In genomic region chr6:21846541-21847451, GRCh38 we compare ENCODE assay signal across 8 cellular contexts.
A peak's percentile ranks its signal among the peaks of the same experiment; 100 is the strongest.
DNase-seq lines count a peak whose midpoint lies in the region; ATAC-seq, FAIRE-seq and TF ChIP-seq lines count a peak whose summit lies in the region.

No MANE protein-coding gene starts in this region.

- TF ChIP-seq RAD21 in HepG2 (CRISPR knock-in tag; IDR thresholded peaks at IDR 0.05), result no peak

- FAIRE-seq in HepG2 (lab: Jason Lieb, UNC), result peak; percentile 12

- H3K9ac ChIP-seq in HepG2 (ENCODE audit: insufficient read depth, low read depth, low read length) (no peak overlapping the region), MM.1S (ENCODE audit: low read length) (no peak overlapping the region)

- CTCF ChIA-PET in OCI-LY7 (lab: Charles Lee; ENCODE audit: unreplicated experiment) (no interaction called here), HepG2 (lab: Yijun Ruan, JAX; ENCODE audit: low intra/inter-chr PET ratio, low total read pairs) (no interaction called here)

- H3K27me3 ChIP-seq in HepG2 (ENCODE audit: control insufficient read depth in 1 of 2, insufficient read depth in 2 of 2, low read length in 2 of 2), result no peaks in the 10 kb centered on the region
- H3K27me3 ChIP-seq in MM.1S (replicated peaks; ENCODE audit: insufficient read depth, low read length), result no peaks in the 10 kb centered on the region

- H3K4me2 ChIP-seq in OCI-LY7 (ENCODE audit: low read length) (peak overlapping the region; percentile 34), HepG2 (ENCODE audit: low read depth, low read length) (peak overlapping the region; percentile 40), MM.1S (ENCODE audit: low read depth, low read length) (no peak overlapping the region)

- DNase-seq in HuH-7 (ENCODE audit: low spot score), result peak; percentile 53
- peak; percentile 66 for DNase-seq in OCI-LY7 (ENCODE audit: low spot score)
- DNase-seq in HepG2 (ENCODE audit: low spot score), result peak; percentile 25
- no peak for DNase-seq in MM.1S
- no peak for DNase-seq in middle frontal gyrus (ENCODE audit: extremely low spot score, low spot score)
- no peak for DNase-seq in NK-92 (lab: John Stamatoyannopoulos, UW; ENCODE audit: unreplicated experiment)

- H3F3A ChIP-seq in MM.1S (ENCODE audit: insufficient read depth, low read length), result no peaks in the 10 kb centered on the region

- in situ Hi-C loops in HepG2 (cut with HindIII; ENCODE audit: extremely low pct_ligation_motif_present, low pct_unique_long_range_greater_than_20kb), result no loop called here

- BruUV-seq in OCI-LY7 (replicated peaks; lab: Mats Ljungman, UMichigan) (no TSS peak), HepG2 (replicated peaks; lab: Mats Ljungman, UMichigan) (no TSS peak)

- TF ChIP-seq POLR2A in HepG2 (IDR thresholded peaks at IDR 0.05; ENCODE audit: insufficient read depth in 1 of 2, low read depth in 2 of 2, low read length in 2 of 2), result no peak

- H2AFZ ChIP-seq in OCI-LY7 (ENCODE audit: low read length) (peak overlapping the region; percentile 93), HepG2 (ENCODE audit: low read length) (no peak overlapping the region), MM.1S (ENCODE audit: low read length) (no peak overlapping the region)

- H3K9me2 ChIP-seq in OCI-LY7 (ENCODE audit: insufficient read depth, low read length) (no peaks in the 10 kb centered on the region), MM.1S (replicated peaks; ENCODE audit: insufficient read depth, low read length) (no peaks in the 10 kb centered on the region)

- TF ChIP-seq CTCF in OCI-LY7 (conservative IDR thresholded peaks at IDR 0.05; ENCODE audit: low read length), result no peak
- no peak for TF ChIP-seq CTCF in HepG2 (CRISPR knock-in tag; IDR thresholded peaks at IDR 0.05)
- TF ChIP-seq CTCF in MM.1S (IDR thresholded peaks at IDR 0.05; ENCODE audit: low read length), result no peak

- no peaks in the 10 kb centered on the region for H4K20me1 ChIP-seq in OCI-LY7 (ENCODE audit: insufficient read depth, low read length)
- H4K20me1 ChIP-seq in HepG2 (ENCODE audit: insufficient read depth, low read length), result no peaks in the 10 kb centered on the region
- H4K20me1 ChIP-seq in MM.1S (ENCODE audit: insufficient read depth, low read length), result no peaks in the 10 kb centered on the region

- peak; percentile 70 for ATAC-seq in GM19023 (IDR thresholded peaks at IDR 0.05; ENCODE audit: unreplicated experiment)
- peak; percentile 72 for ATAC-seq in HepG2
- ATAC-seq in GM21390 (IDR thresholded peaks at IDR 0.05; ENCODE audit: unreplicated experiment), result no peak

- H3K36me3 ChIP-seq in OCI-LY7 (ENCODE audit: insufficient read depth, low read length) (no peaks in the 10 kb centered on the region), HepG2 (replicated peaks in 1 of 2; ENCODE audit: control insufficient read depth in 1 of 2, insufficient read depth in 2 of 2, low read length in 2 of 2) (no peaks in the 10 kb centered on the region), MM.1S (replicated peaks; ENCODE audit: insufficient read depth, low read length) (no peaks in the 10 kb centered on the region)

- 25% methylated on average over 12 of the region's 12 CpGs for WGBS in HepG2 (ENCODE audit: low lambda C conversion rate)

- no peaks in the 10 kb centered on the region for H3K9me3 ChIP-seq in OCI-LY7 (ENCODE audit: low read length)
- H3K9me3 ChIP-seq in HepG2 (ENCODE audit: low read length), result no peaks in the 10 kb centered on the region
- no peaks in the 10 kb centered on the region for H3K9me3 ChIP-seq in MM.1S (replicated peaks; ENCODE audit: insufficient read depth, low read length)

- H3K79me2 ChIP-seq in OCI-LY7 (ENCODE audit: insufficient read depth, low read depth, low read length), result no peaks in the 10 kb centered on the region
- H3K79me2 ChIP-seq in HepG2 (ENCODE audit: insufficient read depth, low read length), result no peaks in the 10 kb centered on the region
- no peaks in the 10 kb centered on the region for H3K79me2 ChIP-seq in MM.1S (ENCODE audit: low read length)

- intact Hi-C loops in OCI-LY7 (cut with micrococcal nuclease; ENCODE audit: unreplicated experiment) (no loop called here), HepG2 (cut with micrococcal nuclease; ENCODE audit: unreplicated experiment) (no loop called here)

- H3K4me3 ChIP-seq in OCI-LY7 (ENCODE audit: low read depth, low read length, poor library complexity, severe bottlenecking) (no peak overlapping the region), HepG2 (replicated peaks in 1 of 3; ENCODE audit: insufficient read depth in 1 of 3, low read depth in 2 of 3, low read length in 3 of 3) (no peak overlapping the region), MM.1S (ENCODE audit: low read length) (no peak overlapping the region)

- TF ChIP-seq EP300 in HepG2 (IDR thresholded peaks at IDR 0.05; ENCODE audit: low read depth in 2 of 2, low read length in 2 of 2) (no peak), HepG2 (CRISPR knock-in tag; IDR thresholded peaks at IDR 0.05; ENCODE audit: borderline replicate concordance) (no peak)

- H3K27ac ChIP-seq in OCI-LY7 (ENCODE audit: low read depth, low read length, poor library complexity, severe bottlenecking), result no peak overlapping the region
- H3K27ac ChIP-seq in HepG2 (ENCODE audit: extremely low read length, insufficient read depth, low read length), result no peak overlapping the region
- no peak overlapping the region for H3K27ac ChIP-seq in MM.1S (ENCODE audit: low read length)

- POLR2A ChIA-PET in OCI-LY7 (lab: Charles Lee) (interaction anchor here (0.7 to 0.9 kb wide), 2 partner anchors 12 to 21 kb away, joined by 3 to 4 read pairs; no protein-coding TSS in a partner anchor), HepG2 (lab: Yijun Ruan, JAX) (no interaction called here)

- H3K4me1 ChIP-seq in OCI-LY7 (ENCODE audit: insufficient read depth, low read length, poor library complexity, severe bottlenecking) (peaks cover 14% of the 10 kb centered on the region), HepG2 (ENCODE audit: insufficient read depth, low read length) (peaks cover 19% of the 10 kb centered on the region), MM.1S (ENCODE audit: low read length) (no peaks in the 10 kb centered on the region)

TF ChIP-seq in HepG2, 621 proteins besides CTCF, POLR2A, EP300 and RAD21 (continues in another document):
- TF ChIP-seq ZNF414 (CRISPR knock-in tag; IDR thresholded peaks at IDR 0.05) (no peak), FOSL2 (CRISPR knock-in tag; IDR thresholded peaks at IDR 0.05) (0 out of 2 replicates have a peak, but pooled peaks have one; percentile 22), RFX1 (IDR thresholded peaks at IDR 0.05) (no peak), SP4 (CRISPR knock-in tag; IDR thresholded peaks at IDR 0.05) (no peak), ZNF264 (CRISPR knock-in tag; IDR thresholded peaks at IDR 0.05) (0 out of 2 replicates have a peak, but pooled peaks have one; percentile 40), ZNF850 (CRISPR knock-in tag; conservative IDR thresholded peaks at IDR 0.05) (no peak), MLX (CRISPR knock-in tag; IDR thresholded peaks at IDR 0.05) (peak; percentile 39; the same call in 1 of the 2 replicates), USF2 (IDR thresholded peaks at IDR 0.05; ENCODE audit: low read depth, low read length) (peak; percentile 78), USF2 (CRISPR knock-in tag; IDR thresholded peaks at IDR 0.05; ENCODE audit: borderline replicate concordance) (peak; percentile 65; the same call in 1 of the 2 replicates), ZNF580 (CRISPR knock-in tag; IDR thresholded peaks at IDR 0.05; ENCODE audit: borderline replicate concordance, low read depth) (no peak), GPBP1L1 (CRISPR knock-in tag; IDR thresholded peaks at IDR 0.05) (no peak), BHLHE40 (IDR thresholded peaks at IDR 0.05; ENCODE audit: low read length) (0 out of 2 replicates have a peak, but pooled peaks have one; percentile 14), KAT7 (CRISPR knock-in tag; IDR thresholded peaks at IDR 0.05; ENCODE audit: borderline replicate concordance) (no peak)

Comparison
In these comparisons a context has a peak if more than half of its experiments do, and no peak if none do; other contexts are left out.
1. DNase-seq: peak in HuH-7 (single experiment), OCI-LY7 (single experiment) and HepG2 (single experiment); none in MM.1S (single experiment), middle frontal gyrus (single experiment) and NK-92 (single experiment).